Comparison of ENCODE assay signal across 12 cellular contexts in genomic region chr5:175847503-175847902, GRCh38. TPM values are rescaled to one million over a fixed set of nuclear protein-coding genes. Genes with fewer than 3 reads are reported as not detected.
DNase-seq lines count a peak whose midpoint lies in the region; ATAC-seq, FAIRE-seq and TF ChIP-seq lines count a peak whose summit lies in the region.
"Had no signal": no experiment of that assay in that cellular context is flagged by ENCODE, and none has a peak within 500 bp of the region (broad histone marks: within the 10 kb centered on the region; RNA-seq: fewer than 3 reads in every experiment).

No MANE protein-coding gene starts in this region.

- TF ChIP-seq CTCF in A549 (IDR thresholded peaks at IDR 0.05) (peak; percentile 45), GM10248 (IDR thresholded peaks at IDR 0.05; ENCODE audit: control extremely low read depth, extremely low read depth, low read depth, missing control alignments) (no peak), endothelial cell (IDR thresholded peaks at IDR 0.05; ENCODE audit: unreplicated experiment) (no peak)

- H3K9me3 ChIP-seq in A549: no peaks in the 10 kb centered on the region
- H3K9me3 ChIP-seq: esophagus muscularis mucosa, Peyer's patch had no signal

- peak; percentile 82 to 84 for DNase-seq in A549 (ENCODE audit: low read depth in 1 of 2, low spot score in 1 of 2)
- peak; percentile 32 for DNase-seq in GM10248 (ENCODE audit: extremely low spot score)
- peak; percentile 54 for DNase-seq in NCI-H69 (lab: John Stamatoyannopoulos, UW)
- DNase-seq in endothelial cell (ENCODE audit: low spot score): peak; percentile 25
- no peak for DNase-seq in activated T-helper 2 cell treated with anti-CD3 and anti-CD28 coated beads, Interferon-gamma antibody, Interleukin-2, Interleukin-4, amounts not matched to agents 10 μg/mL and 5 μg/mL and 100 μg/mL, durations not matched to agents 14 hours and 24 hours and 36 hours (ENCODE audit: low spot score)
- no peak for DNase-seq in activated CD4-positive, alpha-beta T cell treated with anti-CD3 and anti-CD28 coated beads for 4 hours
- DNase-seq in NCI-H510A treated with DMSO at 0.1 percent for 48 hours (lab: John Stamatoyannopoulos, UW): no peak
- DNase-seq: activated CD4-positive, alpha-beta T cell treated with anti-CD3 and anti-CD28 coated beads, Interleukin-2, amount 50 U/mL, for 4 hours; mammary epithelial cell; Peyer's patch had no signal

- peak; percentile 66 to 72 for TF ChIP-seq RAD21 in A549 (conservative IDR thresholded peaks at IDR 0.05 in 1 of 2, IDR thresholded peaks at IDR 0.05 in 1 of 2)

- WGBS in A549 (ENCODE audit: missing lambda C conversion rate): 39% methylated on average over 7 of the region's 7 CpGs

- H3K4me1 ChIP-seq in A549: peaks cover 91% of the 10 kb centered on the region
- H3K4me1 ChIP-seq: esophagus muscularis mucosa, Peyer's patch had no signal

- H3K27ac Mint-ChIP-seq in endothelial cell (ENCODE audit: unreplicated experiment): no peak overlapping the region
- H3K27ac Mint-ChIP-seq in activated T-helper 2 cell treated with anti-CD3 and anti-CD28 coated beads, Interferon-gamma antibody, Interleukin-2, Interleukin-4, amounts not matched to agents 10 μg/mL and 5 μg/mL and 100 μg/mL, durations not matched to agents 14 hours and 24 hours and 36 hours: no peak overlapping the region

- no peak overlapping the region for H3K4me3 Mint-ChIP-seq in endothelial cell (ENCODE audit: unreplicated experiment)
- H3K4me3 Mint-ChIP-seq in activated T-helper 2 cell treated with anti-CD3 and anti-CD28 coated beads, Interferon-gamma antibody, Interleukin-2, Interleukin-4, amounts not matched to agents 10 μg/mL and 5 μg/mL and 100 μg/mL, durations not matched to agents 14 hours and 24 hours and 36 hours (ENCODE audit: low read depth): no peak overlapping the region

- peak overlapping the region; percentile 97 to 99 for H3K27ac ChIP-seq in A549
- H3K27ac ChIP-seq: esophagus muscularis mucosa, Peyer's patch had no signal

- H3K36me3 Mint-ChIP-seq in endothelial cell (ENCODE audit: low read depth, unreplicated experiment): no peaks in the 10 kb centered on the region
- no peaks in the 10 kb centered on the region for H3K36me3 Mint-ChIP-seq in activated T-helper 2 cell treated with anti-CD3 and anti-CD28 coated beads, Interferon-gamma antibody, Interleukin-2, Interleukin-4, amounts not matched to agents 10 μg/mL and 5 μg/mL and 100 μg/mL, durations not matched to agents 14 hours and 24 hours and 36 hours (ENCODE audit: low read depth)

- CTCF ChIA-PET in A549 (lab: Yijun Ruan, JAX): interaction anchor here (0.9 to 3.6 kb wide), 15 partner anchors 10 to 118 kb away, joined by 3 to 28 read pairs (median 4); partner anchors contain the start of gene CPLX2
- CTCF ChIA-PET in GM10248 (lab: Yijun Ruan, JAX): interaction anchor here (0.6 kb wide), 1 partner anchor 73 kb away, joined by 3 read pairs; no protein-coding TSS in a partner anchor

- H3K4me1 Mint-ChIP-seq in endothelial cell (ENCODE audit: unreplicated experiment): no peaks in the 10 kb centered on the region
- no peaks in the 10 kb centered on the region for H3K4me1 Mint-ChIP-seq in activated T-helper 2 cell treated with anti-CD3 and anti-CD28 coated beads, Interferon-gamma antibody, Interleukin-2, Interleukin-4, amounts not matched to agents 10 μg/mL and 5 μg/mL and 100 μg/mL, durations not matched to agents 14 hours and 24 hours and 36 hours (ENCODE audit: low read depth)

- peak overlapping the region; percentile 36 for H3K4me2 ChIP-seq in A549

- intact Hi-C loops in activated T-helper 2 cell treated with anti-CD3 and anti-CD28 coated beads, Interferon-gamma antibody, Interleukin-2, Interleukin-4, amounts not matched to agents 10 μg/mL and 5 μg/mL and 100 μg/mL, durations not matched to agents 14 hours and 24 hours and 36 hours (cut with micrococcal nuclease): no loop called here

- no peaks in the 10 kb centered on the region for H3K9me3 Mint-ChIP-seq in endothelial cell (ENCODE audit: unreplicated experiment)
- H3K9me3 Mint-ChIP-seq in activated T-helper 2 cell treated with anti-CD3 and anti-CD28 coated beads, Interferon-gamma antibody, Interleukin-2, Interleukin-4, amounts not matched to agents 10 μg/mL and 5 μg/mL and 100 μg/mL, durations not matched to agents 14 hours and 24 hours and 36 hours: no peaks in the 10 kb centered on the region

- H3K27me3 Mint-ChIP-seq in endothelial cell (ENCODE audit: unreplicated experiment): no peaks in the 10 kb centered on the region
- peaks cover 2% of the 10 kb centered on the region for H3K27me3 Mint-ChIP-seq in activated T-helper 2 cell treated with anti-CD3 and anti-CD28 coated beads, Interferon-gamma antibody, Interleukin-2, Interleukin-4, amounts not matched to agents 10 μg/mL and 5 μg/mL and 100 μg/mL, durations not matched to agents 14 hours and 24 hours and 36 hours (ENCODE audit: low read depth)

- FAIRE-seq in A549 (lab: Jason Lieb, UNC): no peak

- POLR2A ChIA-PET in A549 (lab: Yijun Ruan, JAX) (no interaction called here), GM10248 (lab: Yijun Ruan, JAX) (no interaction called here)

- TF ChIP-seq POLR2A in A549 (IDR thresholded peaks at IDR 0.05; ENCODE audit: low read length): no peak

- TF ChIP-seq EP300 in A549 (IDR thresholded peaks at IDR 0.05): no peak

- ATAC-seq in A549 (peak; percentile 67 to 86), GM18873 (IDR thresholded peaks at IDR 0.05; ENCODE audit: low FRiP score, unreplicated experiment) (no peak)

- H3K4me3 ChIP-seq in A549: no peak overlapping the region
- H3K4me3 ChIP-seq: esophagus muscularis mucosa, Peyer's patch had no signal

TF ChIP-seq in A549, 52 proteins besides CTCF, POLR2A, EP300 and RAD21:
- TF ChIP-seq MAFK (IDR thresholded peaks at IDR 0.05; ENCODE audit: partially characterized antibody) (peak; percentile 44), PHF8 (IDR thresholded peaks at IDR 0.05; ENCODE audit: borderline replicate concordance, low read depth) (no peak), SMC3 (IDR thresholded peaks at IDR 0.05) (peak; percentile 68)

RNA-seq across cellular contexts. Expression of gene CPLX2, which starts 23.9 kb away (rescaled TPM):
- polyA plus RNA-seq in A549 (2011; rRNA removed) (365 and 415 TPM in 2 replicates), A549 (2017; fragmentation: RNase III; extraction: RNeasy Plus Mini Kit Qiagen cat#74134 plus additional on column Dnase treatment) (360 to 395 TPM (median 360 TPM) in 3 replicates)
- 262 and 269 TPM in 2 replicates for polyA plus RNA-seq in A549 (2012; cell fraction: cytosol; rRNA removed)
- polyA plus RNA-seq in A549 (2012; cell fraction: nucleus; rRNA removed): 257 and 259 TPM in 2 replicates
- 372 and 391 TPM in 2 replicates for polyA minus RNA-seq in A549 (2011; rRNA and poly(A)+ RNA removed)
- total RNA-seq in endothelial cell (ENCODE audit: unreplicated experiment): 0.05 TPM
- not detected in 2 replicates for total RNA-seq in activated T-helper 2 cell treated with anti-CD3 and anti-CD28 coated beads, Interferon-gamma antibody, Interleukin-2, Interleukin-4, amounts not matched to agents 10 μg/mL and 5 μg/mL and 100 μg/mL, durations not matched to agents 14 hours and 24 hours and 36 hours
- total RNA-seq: mammary epithelial cell had no signal
- polyA plus RNA-seq: mammary epithelial cell had no signal

Comparison
In these comparisons a context has a peak if more than half of its experiments do, and no peak if none do; other contexts are left out.
1. DNase-seq: peak in A549 (2 of 2), GM10248 (single experiment), NCI-H69 (single experiment) and endothelial cell (single experiment); none in activated T-helper 2 cell treated with anti-CD3 and anti-CD28 coated beads, Interferon-gamma antibody, Interleukin-2, Interleukin-4, amounts not matched to agents 10 μg/mL and 5 μg/mL and 100 μg/mL, durations not matched to agents 14 hours and 24 hours and 36 hours (single experiment), activated CD4-positive, alpha-beta T cell treated with anti-CD3 and anti-CD28 coated beads for 4 hours (0 of 2) and NCI-H510A treated with DMSO at 0.1 percent for 48 hours (single experiment).